12 cellular contexts compared by ENCODE assay signal in genomic region chr3:132554437-132554836, GRCh38. TPM values are rescaled to one million over a fixed set of nuclear protein-coding genes. Genes with fewer than 3 reads are reported as not detected.
A peak's percentile ranks its signal among the peaks of the same experiment; 100 is the strongest.
DNase-seq lines count a peak whose midpoint lies in the region; ATAC-seq and TF ChIP-seq lines count a peak whose summit lies in the region.
"Had no signal": no experiment of that assay in that cellular context is flagged by ENCODE, and none has a peak within 500 bp of the region (broad histone marks: within the 10 kb centered on the region; RNA-seq: fewer than 3 reads in every experiment).

No MANE protein-coding gene starts in this region.

- no peaks in the 10 kb centered on the region for H3K4me1 ChIP-seq in mucosa of descending colon (ENCODE audit: low read depth)

- intact Hi-C loops in mucosa of descending colon (cut with DNase I, micrococcal nuclease) = no loop called here

- no peak for TF ChIP-seq CTCF in mucosa of descending colon (IDR thresholded peaks at IDR 0.05)

- no peak overlapping the region for H3K4me3 ChIP-seq in mucosa of descending colon
- H3K4me3 ChIP-seq: adrenal gland had no signal

- H3K36me3 ChIP-seq in mucosa of descending colon (ENCODE audit: low read depth) = no peaks in the 10 kb centered on the region

- DNase-seq in EH (ENCODE audit: low read depth) = peak; percentile 84
- peak; percentile 30 for DNase-seq in NCI-H2107 (lab: John Stamatoyannopoulos, UW)
- peak; percentile 63 for DNase-seq in astrocyte of the hippocampus (ENCODE audit: low read depth, low spot score)
- DNase-seq in mucosa of descending colon = peak in 1 of 3 donors; percentile 16
- no peak for DNase-seq in activated naive CD4-positive, alpha-beta T cell treated with anti-CD3 and anti-CD28 coated beads, Interleukin-2, amount 50 U/mL, for 16 hours
- no peak for DNase-seq in NOMO-1 treated with DMSO at 0.1 percent for 48 hours (lab: John Stamatoyannopoulos, UW; ENCODE audit: unreplicated experiment)
- DNase-seq: activated T-cell treated with anti-CD3 and anti-CD28 coated beads for 4 hours; adrenal gland; HCEC 1CT; stimulated activated naive CD4-positive, alpha-beta T cell treated with Interleukin-2 at 50 U/mL for 16 hours had no signal

- no peaks in the 10 kb centered on the region for H3K9me3 ChIP-seq in mucosa of descending colon
- H3K9me3 ChIP-seq: adrenal gland had no signal

- ATAC-seq in mucosa of descending colon (peak; percentile 56), HG02759 (IDR thresholded peaks at IDR 0.05; ENCODE audit: unreplicated experiment) (no peak), HG03571 (IDR thresholded peaks at IDR 0.05; ENCODE audit: unreplicated experiment) (no peak)

RNA-seq across cellular contexts. Expression of gene ACKR4, which starts 42.6 kb away (rescaled TPM):
- 1 to 10 TPM in 2 of 3 donors, under 1 TPM in 1; 0.90 to 3.3 (median 2.2) TPM for total RNA-seq in mucosa of descending colon

Comparison
In these comparisons a context has a peak if more than half of its experiments do, and no peak if none do; other contexts are left out.
1. DNase-seq: peak in EH (single experiment), NCI-H2107 (single experiment) and astrocyte of the hippocampus (single experiment); none in activated naive CD4-positive, alpha-beta T cell treated with anti-CD3 and anti-CD28 coated beads, Interleukin-2, amount 50 U/mL, for 16 hours (single experiment) and NOMO-1 treated with DMSO at 0.1 percent for 48 hours (single experiment).